21 cellular contexts compared by ENCODE assay signal in genomic region chr15:63022663-63023062, GRCh38.
"Had no signal": no experiment of that assay in that cellular context is flagged by ENCODE, and none has a peak within 500 bp of the region (broad histone marks: within the 10 kb centered on the region; RNA-seq: fewer than 3 reads in every experiment).

No MANE protein-coding gene starts in this region.

- DNase-seq: activated CD4-positive, alpha-beta T cell treated with anti-CD3 and anti-CD28 coated beads, Interleukin-2, amount 10 ng/mL, durations not matched to agents 7 days and 5 days; activated CD8-positive, alpha-beta T cell treated with anti-CD3 and anti-CD28 coated beads, Interleukin-2, amount 10 ng/mL, durations not matched to agents 7 days and 5 days; activated naive CD4-positive, alpha-beta T cell treated with Interleukin-2 at 50 U/mL for 16 hours; activated naive CD8-positive, alpha-beta T cell treated with anti-CD3 and anti-CD28 coated beads, Interleukin-2, amount 10 ng/mL, durations not matched to agents 7 days and 5 days; activated T-cell treated with anti-CD3 and anti-CD28 coated beads, Interleukin-2, amount 50 U/mL, for 24 hours; dorsolateral prefrontal cortex; glutamatergic neuron; hippocampal formation; islet precursor cell; left colon; midbrain; occipital lobe; T-helper 1 cell; T1000; upper lobe of right lung had no signal

- H3K36me3 Mint-ChIP-seq: activated naive CD8-positive, alpha-beta T cell treated with anti-CD3 and anti-CD28 coated beads, Interleukin-2, amount 10 ng/mL, durations not matched to agents 7 days and 5 days had no signal

- H3K9me3 ChIP-seq: upper lobe of right lung had no signal

- H3K4me1 Mint-ChIP-seq: activated CD4-positive, alpha-beta T cell treated with anti-CD3 and anti-CD28 coated beads, Interleukin-2, amount 10 ng/mL, durations not matched to agents 7 days and 5 days; activated naive CD8-positive, alpha-beta T cell treated with anti-CD3 and anti-CD28 coated beads, Interleukin-2, amount 10 ng/mL, durations not matched to agents 7 days and 5 days had no signal

- H3K36me3 ChIP-seq: upper lobe of right lung had no signal

- ATAC-seq: activated CD4-positive, CD25-positive, alpha-beta regulatory T cell treated with anti-CD3 and anti-CD28 coated beads, Interleukin-2, amount 50 U/mL, for 24 hours; activated CD8-positive, alpha-beta T cell treated with anti-CD3 and anti-CD28 coated beads, Interleukin-2, amount 10 ng/mL, durations not matched to agents 7 days and 5 days; left colon; upper lobe of right lung had no signal

- H3K4me3 Mint-ChIP-seq: activated CD4-positive, alpha-beta T cell treated with anti-CD3 and anti-CD28 coated beads, Interleukin-2, amount 10 ng/mL, durations not matched to agents 7 days and 5 days; activated CD8-positive, alpha-beta T cell treated with anti-CD3 and anti-CD28 coated beads, Interleukin-2, amount 10 ng/mL, durations not matched to agents 7 days and 5 days; activated naive CD8-positive, alpha-beta T cell treated with anti-CD3 and anti-CD28 coated beads, Interleukin-2, amount 10 ng/mL, durations not matched to agents 7 days and 5 days; activated T-cell treated with anti-CD3 and anti-CD28 coated beads, Interleukin-2, amount 50 U/mL, for 24 hours; stimulated activated naive CD8-positive, alpha-beta T cell treated with anti-CD3 and anti-CD28 coated beads, Interleukin-15, Interleukin-2, amounts not matched to agents 100 ng/mL and 50 ng/mL, for 24 hours had no signal

- H3K27me3 ChIP-seq: dorsolateral prefrontal cortex, upper lobe of right lung had no signal

- H3K9me3 Mint-ChIP-seq: activated CD4-positive, alpha-beta T cell treated with anti-CD3 and anti-CD28 coated beads, Interleukin-2, amount 10 ng/mL, durations not matched to agents 7 days and 5 days; activated naive CD8-positive, alpha-beta T cell treated with anti-CD3 and anti-CD28 coated beads, Interleukin-2, amount 10 ng/mL, durations not matched to agents 7 days and 5 days; activated T-cell treated with anti-CD3 and anti-CD28 coated beads, Interleukin-2, amount 50 U/mL, for 24 hours; activated T-helper 2 cell treated with anti-CD3 and anti-CD28 coated beads, Interferon-gamma antibody, Interleukin-2, Interleukin-4, amounts not matched to agents 10 μg/mL and 5 μg/mL and 100 μg/mL, durations not matched to agents 14 hours and 24 hours and 36 hours; stimulated activated naive CD8-positive, alpha-beta T cell treated with anti-CD3 and anti-CD28 coated beads, Interleukin-15, Interleukin-2, amounts not matched to agents 100 ng/mL and 50 ng/mL, for 24 hours had no signal

- H3K27ac ChIP-seq: dorsolateral prefrontal cortex, epithelial cell of prostate, upper lobe of right lung had no signal

- H3K4me3 ChIP-seq: dorsolateral prefrontal cortex, lung, upper lobe of right lung had no signal

- H3K27me3 Mint-ChIP-seq: activated T-cell treated with anti-CD3 and anti-CD28 coated beads, Interleukin-2, amount 50 U/mL, for 24 hours; progenitor cell of endocrine pancreas had no signal

- H3K4me1 ChIP-seq: upper lobe of right lung had no signal

- H3K27ac Mint-ChIP-seq: activated CD4-positive, alpha-beta T cell treated with anti-CD3 and anti-CD28 coated beads, Interleukin-2, amount 10 ng/mL, durations not matched to agents 7 days and 5 days; activated CD8-positive, alpha-beta T cell treated with anti-CD3 and anti-CD28 coated beads, Interleukin-2, amount 10 ng/mL, durations not matched to agents 7 days and 5 days; activated naive CD8-positive, alpha-beta T cell treated with anti-CD3 and anti-CD28 coated beads, Interleukin-2, amount 10 ng/mL, durations not matched to agents 7 days and 5 days; activated T-cell treated with anti-CD3 and anti-CD28 coated beads, Interleukin-2, amount 50 U/mL, for 24 hours; activated T-helper 2 cell treated with anti-CD3 and anti-CD28 coated beads, Interferon-gamma antibody, Interleukin-2, Interleukin-4, amounts not matched to agents 10 μg/mL and 5 μg/mL and 100 μg/mL, durations not matched to agents 14 hours and 24 hours and 36 hours; progenitor cell of endocrine pancreas; stimulated activated naive CD8-positive, alpha-beta T cell treated with anti-CD3 and anti-CD28 coated beads, Interleukin-15, Interleukin-2, amounts not matched to agents 100 ng/mL and 50 ng/mL, for 24 hours had no signal
